Comparison of ENCODE assay signal across 1 cellular context in the genomic region with DNA sequence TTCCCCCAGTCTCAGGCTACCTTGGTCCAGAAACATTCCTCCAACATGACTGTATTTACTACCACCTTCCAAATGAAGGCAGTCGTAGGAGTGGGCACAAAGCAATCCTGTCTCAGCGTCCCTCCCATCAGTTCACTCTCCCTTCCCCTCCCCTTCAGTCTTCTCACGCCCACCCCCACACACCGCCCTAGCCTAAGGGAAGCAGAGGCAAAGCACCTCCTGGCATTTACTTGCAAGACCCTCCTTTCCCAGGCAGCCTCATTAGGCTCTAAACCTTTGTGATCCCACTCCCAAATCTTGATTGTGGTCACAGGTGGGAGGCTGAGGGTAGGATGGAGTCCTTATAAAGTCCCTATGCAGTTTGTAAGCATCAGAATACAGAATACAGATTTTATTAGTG.
TF ChIP-seq lines count a peak whose summit lies in the region.

No MANE protein-coding gene starts in this region.

TF ChIP-seq in GM23338, 12 proteins besides CTCF, POLR2A, EP300 and RAD21 (continued from another document):
- TF ChIP-seq ZNF462 (CRISPR knock-in tag; IDR thresholded peaks at IDR 0.05), result no peak
- TF ChIP-seq, protein P1, sequence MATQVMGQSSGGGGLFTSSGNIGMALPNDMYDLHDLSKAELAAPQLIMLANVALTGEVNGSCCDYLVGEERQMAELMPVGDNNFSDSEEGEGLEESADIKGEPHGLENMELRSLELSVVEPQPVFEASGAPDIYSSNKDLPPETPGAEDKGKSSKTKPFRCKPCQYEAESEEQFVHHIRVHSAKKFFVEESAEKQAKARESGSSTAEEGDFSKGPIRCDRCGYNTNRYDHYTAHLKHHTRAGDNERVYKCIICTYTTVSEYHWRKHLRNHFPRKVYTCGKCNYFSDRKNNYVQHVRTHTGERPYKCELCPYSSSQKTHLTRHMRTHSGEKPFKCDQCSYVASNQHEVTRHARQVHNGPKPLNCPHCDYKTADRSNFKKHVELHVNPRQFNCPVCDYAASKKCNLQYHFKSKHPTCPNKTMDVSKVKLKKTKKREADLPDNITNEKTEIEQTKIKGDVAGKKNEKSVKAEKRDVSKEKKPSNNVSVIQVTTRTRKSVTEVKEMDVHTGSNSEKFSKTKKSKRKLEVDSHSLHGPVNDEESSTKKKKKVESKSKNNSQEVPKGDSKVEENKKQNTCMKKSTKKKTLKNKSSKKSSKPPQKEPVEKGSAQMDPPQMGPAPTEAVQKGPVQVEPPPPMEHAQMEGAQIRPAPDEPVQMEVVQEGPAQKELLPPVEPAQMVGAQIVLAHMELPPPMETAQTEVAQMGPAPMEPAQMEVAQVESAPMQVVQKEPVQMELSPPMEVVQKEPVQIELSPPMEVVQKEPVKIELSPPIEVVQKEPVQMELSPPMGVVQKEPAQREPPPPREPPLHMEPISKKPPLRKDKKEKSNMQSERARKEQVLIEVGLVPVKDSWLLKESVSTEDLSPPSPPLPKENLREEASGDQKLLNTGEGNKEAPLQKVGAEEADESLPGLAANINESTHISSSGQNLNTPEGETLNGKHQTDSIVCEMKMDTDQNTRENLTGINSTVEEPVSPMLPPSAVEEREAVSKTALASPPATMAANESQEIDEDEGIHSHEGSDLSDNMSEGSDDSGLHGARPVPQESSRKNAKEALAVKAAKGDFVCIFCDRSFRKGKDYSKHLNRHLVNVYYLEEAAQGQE (IDR thresholded peaks at IDR 0.05; ENCODE audit: unreplicated experiment), result no peak
- no peak for TF ChIP-seq JUNB (IDR thresholded peaks at IDR 0.05; ENCODE audit: unreplicated experiment)
- no peak for TF ChIP-seq ZNF331 (CRISPR knock-in tag; IDR thresholded peaks at IDR 0.05; ENCODE audit: low read depth)
- TF ChIP-seq CREB1 (CRISPR knock-in tag; IDR thresholded peaks at IDR 0.05; ENCODE audit: low read depth), result no peak
- TF ChIP-seq, protein P2, sequence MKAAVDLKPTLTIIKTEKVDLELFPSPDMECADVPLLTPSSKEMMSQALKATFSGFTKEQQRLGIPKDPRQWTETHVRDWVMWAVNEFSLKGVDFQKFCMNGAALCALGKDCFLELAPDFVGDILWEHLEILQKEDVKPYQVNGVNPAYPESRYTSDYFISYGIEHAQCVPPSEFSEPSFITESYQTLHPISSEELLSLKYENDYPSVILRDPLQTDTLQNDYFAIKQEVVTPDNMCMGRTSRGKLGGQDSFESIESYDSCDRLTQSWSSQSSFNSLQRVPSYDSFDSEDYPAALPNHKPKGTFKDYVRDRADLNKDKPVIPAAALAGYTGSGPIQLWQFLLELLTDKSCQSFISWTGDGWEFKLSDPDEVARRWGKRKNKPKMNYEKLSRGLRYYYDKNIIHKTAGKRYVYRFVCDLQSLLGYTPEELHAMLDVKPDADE (IDR thresholded peaks at IDR 0.05), result no peak
- TF ChIP-seq EZH2 (IDR thresholded peaks at IDR 0.05; ENCODE audit: low read depth, unreplicated experiment), result no peak
- no peak for TF ChIP-seq POLR2AphosphoS5 (IDR thresholded peaks at IDR 0.05; ENCODE audit: low read depth)
- TF ChIP-seq STAT1 (IDR thresholded peaks at IDR 0.05; ENCODE audit: unreplicated experiment), result no peak
- no peak for TF ChIP-seq EZH2phosphoT487 (IDR thresholded peaks at IDR 0.05; ENCODE audit: unreplicated experiment)
